ENCODE assay signal across 1 cellular context in genomic region chr20:63577317-63577894, GRCh38.
TF ChIP-seq lines count a peak whose summit lies in the region.

No MANE protein-coding gene starts in this region.

TF ChIP-seq in HepG2, 621 proteins besides CTCF, POLR2A, EP300 and RAD21 (continued from another document and continues in another):
- TF ChIP-seq CCAR2 (optimal IDR thresholded peaks at IDR 0.05; ENCODE audit: low read depth, low read length) (no peak), MXI1 (IDR thresholded peaks at IDR 0.05; ENCODE audit: borderline replicate concordance, low read depth, low read length) (peak; percentile 57; the same call in 1 of the 3 replicates), PRDM4 (CRISPR knock-in tag; IDR thresholded peaks at IDR 0.05; ENCODE audit: borderline replicate concordance) (no peak), IRF9 (CRISPR knock-in tag; IDR thresholded peaks at IDR 0.05; ENCODE audit: borderline replicate concordance) (0 out of 2 replicates have a peak, but pooled peaks have one; percentile 11), ZNF367 (CRISPR knock-in tag; IDR thresholded peaks at IDR 0.05; ENCODE audit: borderline replicate concordance) (no peak), ZNF781 (CRISPR knock-in tag; IDR thresholded peaks at IDR 0.05; ENCODE audit: borderline replicate concordance, not compliant biosample characterization) (no peak), ZNF382 (CRISPR knock-in tag; IDR thresholded peaks at IDR 0.05; ENCODE audit: borderline replicate concordance) (no peak), ZNF749 (CRISPR knock-in tag; IDR thresholded peaks at IDR 0.05; ENCODE audit: borderline replicate concordance) (no peak), KMT2B (CRISPR knock-in tag; IDR thresholded peaks at IDR 0.05) (peak; percentile 42; the same call in 1 of the 2 replicates), ZFP36L2 (CRISPR knock-in tag; IDR thresholded peaks at IDR 0.05) (no peak), ELK4 (CRISPR knock-in tag; IDR thresholded peaks at IDR 0.05; ENCODE audit: borderline replicate concordance) (no peak), ZNF354B (CRISPR knock-in tag; IDR thresholded peaks at IDR 0.05) (no peak), REXO4 (CRISPR knock-in tag; IDR thresholded peaks at IDR 0.05; ENCODE audit: borderline replicate concordance) (no peak), SNAI1 (CRISPR knock-in tag; IDR thresholded peaks at IDR 0.05; ENCODE audit: borderline replicate concordance) (no peak), ZNF124 (CRISPR knock-in tag; IDR thresholded peaks at IDR 0.05) (no peak), AHDC1 (CRISPR knock-in tag; IDR thresholded peaks at IDR 0.05; ENCODE audit: borderline replicate concordance) (0 out of 2 replicates have a peak, but pooled peaks have one; percentile 27), ZNF468 (CRISPR knock-in tag; IDR thresholded peaks at IDR 0.05) (no peak), GZF1 (CRISPR knock-in tag; IDR thresholded peaks at IDR 0.05) (no peak), MIER3 (CRISPR knock-in tag; IDR thresholded peaks at IDR 0.05; ENCODE audit: borderline replicate concordance) (peak; percentile 67), ZNF256 (CRISPR knock-in tag; conservative IDR thresholded peaks at IDR 0.05) (no peak), MAFG (CRISPR knock-in tag; IDR thresholded peaks at IDR 0.05) (no peak), TOE1 (CRISPR knock-in tag; IDR thresholded peaks at IDR 0.05) (no peak), FLYWCH1 (CRISPR knock-in tag; IDR thresholded peaks at IDR 0.05) (no peak), HMG20B (CRISPR knock-in tag; conservative IDR thresholded peaks at IDR 0.05) (no peak), TBP (CRISPR knock-in tag; IDR thresholded peaks at IDR 0.05) (no peak), KLF9 (CRISPR knock-in tag; IDR thresholded peaks at IDR 0.05; ENCODE audit: low read depth) (no peak), ZNF414 (CRISPR knock-in tag; IDR thresholded peaks at IDR 0.05) (peak; percentile 64; the same call in 1 of the 2 replicates), ZNF18 (CRISPR knock-in tag; IDR thresholded peaks at IDR 0.05; ENCODE audit: insufficient replicate concordance) (no peak), ZNF883 (CRISPR knock-in tag; IDR thresholded peaks at IDR 0.05; ENCODE audit: not compliant biosample characterization) (no peak), ZBTB44 (CRISPR knock-in tag; IDR thresholded peaks at IDR 0.05) (no peak), ZNF691 (CRISPR knock-in tag; IDR thresholded peaks at IDR 0.05; ENCODE audit: borderline replicate concordance, low read depth) (no peak), ZNF564 (CRISPR knock-in tag; IDR thresholded peaks at IDR 0.05) (no peak), DRAP1 (CRISPR knock-in tag; IDR thresholded peaks at IDR 0.05) (no peak), ZNF879 (CRISPR knock-in tag; IDR thresholded peaks at IDR 0.05) (no peak), ETV6 (CRISPR knock-in tag; conservative IDR thresholded peaks at IDR 0.05) (no peak), ZNF24 (IDR thresholded peaks at IDR 0.05) (no peak), ZHX2 (IDR thresholded peaks at IDR 0.05; ENCODE audit: low read depth) (no peak), ZHX2 (CRISPR knock-in tag; IDR thresholded peaks at IDR 0.05; ENCODE audit: borderline replicate concordance) (0 out of 2 replicates have a peak, but pooled peaks have one; percentile 50), ZNF598 (CRISPR knock-in tag; IDR thresholded peaks at IDR 0.05; ENCODE audit: borderline replicate concordance) (no peak), ZSCAN20 (CRISPR knock-in tag; IDR thresholded peaks at IDR 0.05; ENCODE audit: borderline replicate concordance) (no peak)
